ENCODE assay signal across 25 cellular contexts in genomic region chr19:36198116-36198515, GRCh38. TPM values are rescaled to one million over a fixed set of nuclear protein-coding genes. Genes with fewer than 3 reads are reported as not detected.
"Had no signal": no experiment of that assay in that cellular context is flagged by ENCODE, and none has a peak within 500 bp of the region (broad histone marks: within the 10 kb centered on the region; RNA-seq: fewer than 3 reads in every experiment).

No MANE protein-coding gene starts in this region.

- DNase-seq: activated CD4-positive, alpha-beta memory T cell treated with anti-CD3 and anti-CD28 coated beads for 36 hours; activated CD4-positive, alpha-beta T cell treated with anti-CD3 and anti-CD28 coated beads for 1 hour; activated gamma-delta T cell treated with Interleukin-2 at 50 U/mL for 16 hours; activated T-cell treated with anti-CD3 and anti-CD28 coated beads for 4 hours; adrenal gland; dermis blood vessel endothelial cell; effector memory CD8-positive, alpha-beta T cell; esophagus squamous epithelium; glutamatergic neuron; left lung; mammary epithelial cell; mucosa of descending colon; naive B cell; stimulated activated CD4-positive, alpha-beta T cell treated with anti-CD3 and anti-CD28 coated beads, Interleukin-4, amount 100 ng/mL, for 24 hours; tibial artery; WERI-Rb-1 had no signal

- ATAC-seq: activated naive CD4-positive, alpha-beta T cell treated with anti-CD3 and anti-CD28 coated beads, Interleukin-2, amount 50 U/mL, for 72 hours; effector memory CD8-positive, alpha-beta T cell; left lung; mucosa of descending colon; sciatic nerve; stimulated activated effector memory CD8-positive, alpha-beta T cell treated with anti-CD3 and anti-CD28 coated beads, Interleukin-12 subunit alpha, Interleukin-12 subunit beta, amount 100 ng/mL, for 72 hours had no signal

- H3K4me3 ChIP-seq: adrenal gland, esophagus squamous epithelium, left lung, mucosa of descending colon, smooth muscle cell, tibial artery had no signal

RNA-seq across cellular contexts. Expression of gene COX7A1, which starts 45.9 kb away (rescaled TPM):
- total RNA-seq: activated CD4-positive, alpha-beta memory T cell treated with anti-CD3 and anti-CD28 coated beads for 36 hours; activated naive CD4-positive, alpha-beta T cell treated with anti-CD3 and anti-CD28 coated beads, Interleukin-2, amount 50 U/mL, for 72 hours; activated T-helper 1 cell treated with anti-CD3 and anti-CD28 coated beads, Interleukin-12 subunit alpha, Interleukin-12 subunit beta, Interleukin-2, Interleukin-4 antibody, amounts not matched to agents 30 ng/mL and 10 ng/mL and 1 ng/mL, durations not matched to agents 14 hours and 24 hours and 36 hours; chondrocyte; neural crest cell; osteocyte; smooth muscle cell; T-helper 2 cell treated with Interferon-gamma antibody and Interleukin-4, amounts not matched to agents 100 ng/mL and 5 ng/mL, for 36 hours had no signal
- polyA plus RNA-seq: mammary epithelial cell, smooth muscle cell had no signal
